15 cellular contexts compared by ENCODE assay signal in the genomic region with DNA sequence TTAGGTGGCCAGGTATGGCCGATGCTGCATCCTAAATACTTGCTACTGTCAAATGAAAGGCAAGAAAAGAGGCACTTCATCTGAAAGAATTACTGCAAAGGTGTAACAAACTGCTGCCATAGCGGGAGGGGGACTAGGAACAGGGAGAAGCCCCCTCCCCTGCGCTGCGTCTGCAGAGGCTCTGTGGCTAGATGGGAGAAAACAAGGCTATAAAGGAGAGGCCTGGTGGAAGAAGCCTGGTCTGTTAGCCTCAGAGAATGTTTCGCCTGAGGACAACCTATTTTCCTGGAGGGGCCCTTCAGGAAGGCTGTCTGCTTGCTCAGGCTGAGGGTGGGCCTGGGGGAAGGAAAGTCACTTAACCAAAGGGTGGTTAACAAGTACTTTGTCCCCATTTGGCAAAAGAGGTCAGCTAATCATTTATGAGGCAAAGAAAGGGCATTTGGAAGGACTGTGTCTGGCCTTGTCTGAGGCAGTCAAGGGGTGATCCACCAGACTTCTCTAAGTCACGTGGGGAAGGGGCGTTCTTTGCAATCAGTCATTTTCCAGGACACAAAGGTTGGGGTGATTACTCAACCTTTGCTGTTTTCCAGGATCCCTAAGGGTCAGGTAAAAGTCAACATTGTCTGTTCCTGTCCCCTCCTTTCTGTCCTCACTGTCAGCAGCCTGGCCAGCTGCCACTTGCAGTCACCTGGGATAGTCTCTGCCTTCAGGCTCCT.
A peak's percentile ranks its signal among the peaks of the same experiment; 100 is the strongest.
DNase-seq lines count a peak whose midpoint lies in the region; ATAC-seq and TF ChIP-seq lines count a peak whose summit lies in the region.
"Had no signal": no experiment of that assay in that cellular context is flagged by ENCODE, and none has a peak within 500 bp of the region (broad histone marks: within the 10 kb centered on the region; RNA-seq: fewer than 3 reads in every experiment).

No MANE protein-coding gene starts in this region.

- peak; percentile 24 for ATAC-seq in GM18868 (IDR thresholded peaks at IDR 0.05; ENCODE audit: unreplicated experiment)
- peak; percentile 21 for ATAC-seq in GM21717 (IDR thresholded peaks at IDR 0.05; ENCODE audit: unreplicated experiment)
- peak; percentile 27 for ATAC-seq in HG03103 (IDR thresholded peaks at IDR 0.05; ENCODE audit: low read depth, unreplicated experiment)
- ATAC-seq: foreskin keratinocyte had no signal

- in situ Hi-C loops in GM13977 (cut with MboI; ENCODE audit: low pct_unique_long_range_greater_than_20kb, low sequenced_read_pairs, unreplicated experiment) = no loop called here

- no peak for TF ChIP-seq CTCF in GM13977 (IDR thresholded peaks at IDR 0.05; ENCODE audit: extremely low read depth, insufficient read depth, missing control alignments)

- DNase-seq in left kidney (ENCODE audit: low read depth, low spot score) = peak; percentile 38
- DNase-seq in GM13977 (ENCODE audit: low spot score) = no peak
- DNase-seq in SW 1271 (lab: John Stamatoyannopoulos, UW) = no peak
- DNase-seq in stimulated activated CD8-positive, alpha-beta memory T cell treated with anti-CD3 and anti-CD28 coated beads, Interleukin-4, amount 100 ng/mL, for 48 hours = no peak
- no peak for DNase-seq in NCI-H1436 (lab: John Stamatoyannopoulos, UW)
- DNase-seq: DND-41, dorsolateral prefrontal cortex, foreskin keratinocyte, MG63, NCI-H446 treated with DMSO at 0.1 percent for 48 hours, Right ventricle myocardium superior, uterus had no signal
